Comparison of ENCODE assay signal across 8 cellular contexts in the genomic region with DNA sequence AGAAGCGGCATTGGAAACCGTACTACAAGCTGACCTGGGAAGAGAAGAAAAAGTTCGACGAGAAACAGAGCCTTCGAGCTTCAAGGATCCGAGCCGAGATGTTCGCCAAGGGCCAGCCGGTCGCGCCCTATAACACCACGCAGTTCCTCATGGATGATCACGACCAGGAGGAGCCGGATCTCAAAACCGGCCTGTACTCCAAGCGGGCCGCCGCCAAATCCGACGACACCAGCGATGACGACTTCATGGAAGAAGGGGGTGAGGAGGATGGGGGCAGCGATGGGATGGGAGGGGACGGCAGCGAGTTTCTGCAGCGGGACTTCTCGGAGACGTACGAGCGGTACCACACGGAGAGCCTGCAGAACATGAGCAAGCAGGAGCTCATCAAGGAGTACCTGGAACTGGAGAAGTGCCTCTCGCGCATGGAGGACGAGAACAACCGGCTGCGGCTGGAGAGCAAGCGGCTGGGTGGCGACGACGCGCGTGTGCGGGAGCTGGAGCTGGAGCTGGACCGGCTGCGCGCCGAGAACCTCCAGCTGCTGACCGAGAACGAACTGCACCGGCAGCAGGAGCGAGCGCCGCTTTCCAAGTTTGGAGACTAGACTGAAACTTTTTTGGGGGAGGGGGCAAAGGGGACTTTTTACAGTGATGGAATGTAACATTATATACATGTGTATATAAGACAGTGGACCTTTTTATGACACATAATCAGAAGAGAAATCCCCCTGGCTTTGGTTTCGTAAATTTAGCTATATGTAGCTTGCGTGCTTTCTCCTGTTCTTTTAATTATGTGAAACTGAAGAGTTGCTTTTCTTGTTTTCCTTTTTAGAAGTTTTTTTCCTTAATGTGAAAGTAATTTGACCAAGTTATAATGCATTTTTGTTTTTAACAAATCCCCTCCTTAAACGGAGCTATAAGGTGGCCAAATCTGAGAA. TPM values are rescaled to one million over a fixed set of nuclear protein-coding genes. Genes with fewer than 3 reads are reported as not detected.
DNase-seq lines count a peak whose midpoint lies in the region; ATAC-seq and TF ChIP-seq lines count a peak whose summit lies in the region.

No MANE protein-coding gene starts in this region.

- H3K4me1 ChIP-seq in muscle layer of duodenum (ENCODE audit: control insufficient read depth in 1 of 2, insufficient read depth in 2 of 2, low read length in 2 of 2) (peaks cover 15 to 39% of the 10 kb centered on the region in 2 donors), tibial artery (peaks cover 0 to 62% (median 44%) of the 10 kb centered on the region in 4 donors)

- H3K36me3 ChIP-seq in muscle layer of duodenum (ENCODE audit: control insufficient read depth in 1 of 2, insufficient read depth in 2 of 2, low read length in 2 of 2): peaks cover 0 to 4% of the 10 kb centered on the region in 2 donors
- H3K36me3 ChIP-seq in tibial artery: no peaks in the 10 kb centered on the region

- H3K27me3 ChIP-seq in muscle layer of duodenum (ENCODE audit: low read depth, low read length) (no peaks in the 10 kb centered on the region), tibial artery (no peaks in the 10 kb centered on the region)

- H3K27ac ChIP-seq in muscle layer of duodenum (ENCODE audit: low read length): peak overlapping the region; percentile 94
- H3K27ac ChIP-seq in tibial artery: peak overlapping the region; percentile 95 to 97

- DNase-seq in NCI-H1694 treated with DMSO at 0.1 percent for 48 hours (lab: John Stamatoyannopoulos, UW) (peak; percentile 26), NCI-H1694 (lab: John Stamatoyannopoulos, UW) (no peak), NCI-H2171 (lab: John Stamatoyannopoulos, UW) (peak; percentile 21), activated T-cell treated with anti-CD3 and anti-CD28 coated beads for 48 hours (ENCODE audit: low read depth) (peak; percentile 36), tibial artery (peak; percentile 83 to 89), NCI-H187 treated with DMSO at 0.1 percent for 48 hours (lab: John Stamatoyannopoulos, UW) (no peak)

- TF ChIP-seq CTCF in tibial artery (IDR thresholded peaks at IDR 0.05): peak in 1 of 2 experiments; percentile 11

- peak; percentile 12 for ATAC-seq in esophagus mucosa

- intact Hi-C loops in tibial artery (cut with DNase I; ENCODE audit: low total_unique reads): no loop called here

- H3K9me3 ChIP-seq in muscle layer of duodenum (ENCODE audit: control insufficient read depth in 1 of 2, low read length in 2 of 2) (no peaks in the 10 kb centered on the region), tibial artery (no peaks in the 10 kb centered on the region)

- H3K4me3 ChIP-seq in muscle layer of duodenum (ENCODE audit: low read depth in 1 of 2, low read length in 2 of 2): peak overlapping the region; percentile 83 to 89
- H3K4me3 ChIP-seq in tibial artery: peak overlapping the region; percentile 74 to 78

RNA-seq across cellular contexts. Expression of gene HEXIM1, which starts 1.7 kb away (rescaled TPM):
- total RNA-seq in esophagus mucosa: 22.6 TPM

RNA-seq across cellular contexts. Expression of gene HEXIM2, which starts 11.7 kb away (rescaled TPM):
- total RNA-seq in esophagus mucosa: 4.7 TPM

RNA-seq across cellular contexts. Expression of gene ACBD4, which starts 14.4 kb away (rescaled TPM):
- 3.5 TPM for total RNA-seq in esophagus mucosa

RNA-seq across cellular contexts. Expression of gene PLCD3, which starts 17.6 kb away (rescaled TPM):
- 34.2 TPM for total RNA-seq in esophagus mucosa

Comparison
In these comparisons a context has a peak if more than half of its experiments do, and no peak if none do; other contexts are left out.
1. DNase-seq: peak in NCI-H1694 treated with DMSO at 0.1 percent for 48 hours (single experiment), NCI-H2171 (single experiment), activated T-cell treated with anti-CD3 and anti-CD28 coated beads for 48 hours (single experiment) and tibial artery (2 of 2); none in NCI-H1694 (single experiment) and NCI-H187 treated with DMSO at 0.1 percent for 48 hours (single experiment).